1 cellular context compared by ENCODE assay signal in the genomic region with DNA sequence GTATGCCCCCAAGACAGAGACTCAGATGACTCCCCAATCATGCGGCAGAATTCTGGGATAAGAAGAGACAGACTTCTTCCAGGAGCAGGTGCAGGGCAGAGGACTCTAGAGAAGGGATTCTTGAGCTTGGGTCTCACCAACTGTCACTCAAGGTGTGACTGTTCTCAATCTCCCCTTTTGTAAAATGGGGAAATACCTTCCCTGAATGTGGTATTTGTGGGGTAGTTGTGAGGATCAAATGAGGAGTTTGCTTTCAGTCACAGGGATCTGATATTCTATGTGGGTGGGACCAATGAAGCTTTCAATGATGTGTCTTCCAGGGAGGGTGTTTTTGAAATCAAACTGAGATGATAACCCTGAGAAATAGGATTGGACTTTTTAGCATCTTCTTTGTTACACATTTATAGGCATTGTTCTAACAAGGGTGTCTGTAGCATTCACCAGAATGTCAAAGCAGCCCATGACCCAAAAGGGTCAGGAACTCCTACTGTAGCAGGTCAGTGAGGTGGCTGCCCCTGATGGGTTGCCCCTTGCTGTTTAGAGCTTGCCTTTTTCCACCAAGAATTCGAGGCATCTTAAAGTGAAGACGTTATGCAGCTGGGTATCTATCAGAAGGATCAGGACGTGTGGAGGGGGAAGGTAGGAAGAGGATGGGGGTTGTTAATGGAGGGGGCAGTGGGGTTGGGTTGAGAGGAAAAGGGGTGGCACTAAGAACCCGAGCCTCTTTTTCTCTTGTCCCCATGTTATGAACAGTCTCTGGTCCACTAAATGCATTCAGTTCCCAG.
TF ChIP-seq lines count a peak whose summit lies in the region.

No MANE protein-coding gene starts in this region.

TF ChIP-seq in GM23338, 12 proteins besides CTCF, POLR2A, EP300 and RAD21 (continued from another document):
- TF ChIP-seq, protein P1, sequence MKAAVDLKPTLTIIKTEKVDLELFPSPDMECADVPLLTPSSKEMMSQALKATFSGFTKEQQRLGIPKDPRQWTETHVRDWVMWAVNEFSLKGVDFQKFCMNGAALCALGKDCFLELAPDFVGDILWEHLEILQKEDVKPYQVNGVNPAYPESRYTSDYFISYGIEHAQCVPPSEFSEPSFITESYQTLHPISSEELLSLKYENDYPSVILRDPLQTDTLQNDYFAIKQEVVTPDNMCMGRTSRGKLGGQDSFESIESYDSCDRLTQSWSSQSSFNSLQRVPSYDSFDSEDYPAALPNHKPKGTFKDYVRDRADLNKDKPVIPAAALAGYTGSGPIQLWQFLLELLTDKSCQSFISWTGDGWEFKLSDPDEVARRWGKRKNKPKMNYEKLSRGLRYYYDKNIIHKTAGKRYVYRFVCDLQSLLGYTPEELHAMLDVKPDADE (IDR thresholded peaks at IDR 0.05): no peak
- TF ChIP-seq ZNF331 (CRISPR knock-in tag; IDR thresholded peaks at IDR 0.05; ENCODE audit: low read depth) (no peak), EZH2 (IDR thresholded peaks at IDR 0.05; ENCODE audit: low read depth, unreplicated experiment) (no peak)
